1 cellular context compared by ENCODE assay signal in the genomic region with DNA sequence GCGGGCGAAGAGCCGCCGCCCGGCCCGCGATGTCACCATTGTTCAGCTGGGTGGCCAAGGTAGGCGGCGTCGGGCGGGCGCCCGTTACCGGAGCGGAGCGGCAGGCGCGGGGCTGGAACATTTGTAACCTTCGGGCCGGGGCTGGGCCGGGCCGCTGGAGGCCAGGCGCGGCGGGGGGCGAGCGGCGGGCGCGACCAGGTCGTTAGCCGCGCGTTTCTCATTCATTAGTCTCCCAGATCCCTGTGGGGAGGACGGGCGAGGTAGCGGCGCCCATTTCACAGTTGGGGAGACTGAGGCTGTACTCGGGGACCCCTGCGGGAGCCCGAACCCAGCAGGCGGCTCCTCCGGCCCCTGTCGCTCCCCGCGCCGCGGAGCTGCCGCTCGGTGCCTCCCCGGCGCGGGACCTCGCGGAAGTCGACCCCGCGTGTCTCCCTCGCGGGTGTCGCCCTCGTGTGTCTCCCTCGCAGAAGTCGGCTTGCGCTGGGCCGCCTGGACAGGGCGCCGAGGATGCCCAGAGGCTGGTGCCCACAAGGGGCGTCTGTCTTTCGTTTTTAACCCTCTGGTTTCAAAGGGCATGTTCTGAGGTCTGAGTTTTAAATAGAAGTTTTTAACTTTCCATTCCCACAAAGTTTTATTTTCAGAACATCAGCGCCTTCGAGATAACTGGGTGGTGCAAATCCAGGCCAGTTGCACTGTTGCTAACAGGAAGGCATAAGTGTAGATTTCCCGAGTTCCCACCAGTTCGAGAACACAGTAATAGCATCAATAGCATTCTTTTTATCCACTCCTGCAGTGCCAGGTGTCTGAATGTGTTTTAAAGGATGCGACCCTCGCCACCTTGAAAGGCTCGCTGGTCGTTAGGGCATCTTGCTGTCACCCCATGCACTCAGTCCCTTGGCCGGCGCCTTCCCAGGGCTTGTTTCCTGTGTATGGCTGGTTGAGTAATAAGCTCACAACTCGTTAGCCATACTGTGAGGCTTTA.
TF ChIP-seq lines count a peak whose summit lies in the region.

No MANE protein-coding gene starts in this region.

TF ChIP-seq in HepG2, 621 proteins besides CTCF, POLR2A, EP300 and RAD21 (continued from another document and continues in another):
- TF ChIP-seq BCLAF1 (IDR thresholded peaks at IDR 0.05) (no peak), MEF2D (CRISPR knock-in tag; IDR thresholded peaks at IDR 0.05) (no peak), SCMH1 (CRISPR knock-in tag; IDR thresholded peaks at IDR 0.05; ENCODE audit: borderline replicate concordance) (no peak), NCOA5 (CRISPR knock-in tag; IDR thresholded peaks at IDR 0.05) (no peak), ZNF747 (CRISPR knock-in tag; IDR thresholded peaks at IDR 0.05; ENCODE audit: borderline replicate concordance) (no peak), ZNF580 (CRISPR knock-in tag; IDR thresholded peaks at IDR 0.05; ENCODE audit: borderline replicate concordance, low read depth) (no peak), ZNF224 (CRISPR knock-in tag; IDR thresholded peaks at IDR 0.05) (no peak), ZEB1 (IDR thresholded peaks at IDR 0.05; ENCODE audit: insufficient replicate concordance, low read depth) (no peak), ZNF331 (CRISPR knock-in tag; IDR thresholded peaks at IDR 0.05) (no peak), ZNF746 (CRISPR knock-in tag; IDR thresholded peaks at IDR 0.05) (no peak), MXD4 (CRISPR knock-in tag; IDR thresholded peaks at IDR 0.05) (no peak), ZNF543 (CRISPR knock-in tag; IDR thresholded peaks at IDR 0.05) (no peak), HOXA9 (CRISPR knock-in tag; IDR thresholded peaks at IDR 0.05; ENCODE audit: borderline replicate concordance) (no peak), NFIC (IDR thresholded peaks at IDR 0.05; ENCODE audit: low read length) (no peak), STAT5B (CRISPR knock-in tag; IDR thresholded peaks at IDR 0.05) (no peak), U2AF2 (IDR thresholded peaks at IDR 0.05; ENCODE audit: low read depth, low read length) (no peak), SIN3A (IDR thresholded peaks at IDR 0.05; ENCODE audit: borderline replicate concordance, low read depth, low read length) (no peak), RARA (CRISPR knock-in tag; IDR thresholded peaks at IDR 0.05) (no peak), E2F5 (CRISPR knock-in tag; conservative IDR thresholded peaks at IDR 0.05) (no peak), ZFP90 (CRISPR knock-in tag; IDR thresholded peaks at IDR 0.05; ENCODE audit: borderline replicate concordance) (no peak), SP5 (CRISPR knock-in tag; IDR thresholded peaks at IDR 0.05; ENCODE audit: borderline replicate concordance, low read depth) (no peak), ZNF326 (CRISPR knock-in tag; IDR thresholded peaks at IDR 0.05; ENCODE audit: borderline replicate concordance) (no peak), ZNF235 (CRISPR knock-in tag; IDR thresholded peaks at IDR 0.05; ENCODE audit: borderline replicate concordance) (0 out of 2 replicates have a peak, but pooled peaks have one; percentile 71), THAP11 (CRISPR knock-in tag; IDR thresholded peaks at IDR 0.05) (no peak), PHF5A (CRISPR knock-in tag; IDR thresholded peaks at IDR 0.05; ENCODE audit: low read depth, unreplicated experiment) (no peak), ZNF576 (CRISPR knock-in tag; IDR thresholded peaks at IDR 0.05) (no peak), PPARG (CRISPR knock-in tag; conservative IDR thresholded peaks at IDR 0.05) (no peak), ZNF343 (CRISPR knock-in tag; IDR thresholded peaks at IDR 0.05) (no peak), ZNF558 (CRISPR knock-in tag; IDR thresholded peaks at IDR 0.05; ENCODE audit: borderline replicate concordance) (no peak), BHLHE40 (IDR thresholded peaks at IDR 0.05; ENCODE audit: low read length) (no peak), ZNF614 (CRISPR knock-in tag; IDR thresholded peaks at IDR 0.05; ENCODE audit: borderline replicate concordance) (no peak), ZNF337 (CRISPR knock-in tag; IDR thresholded peaks at IDR 0.05; ENCODE audit: borderline replicate concordance, low read depth) (no peak), PAX8 (CRISPR knock-in tag; IDR thresholded peaks at IDR 0.05; ENCODE audit: borderline replicate concordance) (no peak), ZNF460 (CRISPR knock-in tag; IDR thresholded peaks at IDR 0.05; ENCODE audit: borderline replicate concordance) (no peak), JUND (CRISPR knock-in tag; IDR thresholded peaks at IDR 0.05) (no peak), ZBTB25 (CRISPR knock-in tag; IDR thresholded peaks at IDR 0.05) (peak; percentile 52; the same call in 1 of the 2 replicates), CENPBD1 (CRISPR knock-in tag; IDR thresholded peaks at IDR 0.05; ENCODE audit: borderline replicate concordance, low read depth) (no peak), MAZ (IDR thresholded peaks at IDR 0.05; ENCODE audit: borderline replicate concordance, low read depth, low read length) (peak; percentile 24; the same call in 1 of the 2 replicates), MAZ (CRISPR knock-in tag; IDR thresholded peaks at IDR 0.05; ENCODE audit: low read depth) (no peak; the same call in 1 of the 2 replicates), MBNL3 (CRISPR knock-in tag; conservative IDR thresholded peaks at IDR 0.05) (no peak)
- TF ChIP-seq, protein P1, sequence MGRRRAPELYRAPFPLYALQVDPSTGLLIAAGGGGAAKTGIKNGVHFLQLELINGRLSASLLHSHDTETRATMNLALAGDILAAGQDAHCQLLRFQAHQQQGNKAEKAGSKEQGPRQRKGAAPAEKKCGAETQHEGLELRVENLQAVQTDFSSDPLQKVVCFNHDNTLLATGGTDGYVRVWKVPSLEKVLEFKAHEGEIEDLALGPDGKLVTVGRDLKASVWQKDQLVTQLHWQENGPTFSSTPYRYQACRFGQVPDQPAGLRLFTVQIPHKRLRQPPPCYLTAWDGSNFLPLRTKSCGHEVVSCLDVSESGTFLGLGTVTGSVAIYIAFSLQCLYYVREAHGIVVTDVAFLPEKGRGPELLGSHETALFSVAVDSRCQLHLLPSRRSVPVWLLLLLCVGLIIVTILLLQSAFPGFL (CRISPR knock-in tag; IDR thresholded peaks at IDR 0.05) = no peak
- TF ChIP-seq, protein P2, sequence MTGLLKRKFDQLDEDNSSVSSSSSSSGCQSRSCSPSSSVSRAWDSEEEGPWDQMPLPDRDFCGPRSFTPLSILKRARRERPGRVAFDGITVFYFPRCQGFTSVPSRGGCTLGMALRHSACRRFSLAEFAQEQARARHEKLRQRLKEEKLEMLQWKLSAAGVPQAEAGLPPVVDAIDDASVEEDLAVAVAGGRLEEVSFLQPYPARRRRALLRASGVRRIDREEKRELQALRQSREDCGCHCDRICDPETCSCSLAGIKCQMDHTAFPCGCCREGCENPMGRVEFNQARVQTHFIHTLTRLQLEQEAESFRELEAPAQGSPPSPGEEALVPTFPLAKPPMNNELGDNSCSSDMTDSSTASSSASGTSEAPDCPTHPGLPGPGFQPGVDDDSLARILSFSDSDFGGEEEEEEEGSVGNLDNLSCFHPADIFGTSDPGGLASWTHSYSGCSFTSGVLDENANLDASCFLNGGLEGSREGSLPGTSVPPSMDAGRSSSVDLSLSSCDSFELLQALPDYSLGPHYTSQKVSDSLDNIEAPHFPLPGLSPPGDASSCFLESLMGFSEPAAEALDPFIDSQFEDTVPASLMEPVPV (CRISPR knock-in tag; IDR thresholded peaks at IDR 0.05) = peak; percentile 14; the same call in 1 of the 2 replicates
- TF ChIP-seq, protein P3, sequence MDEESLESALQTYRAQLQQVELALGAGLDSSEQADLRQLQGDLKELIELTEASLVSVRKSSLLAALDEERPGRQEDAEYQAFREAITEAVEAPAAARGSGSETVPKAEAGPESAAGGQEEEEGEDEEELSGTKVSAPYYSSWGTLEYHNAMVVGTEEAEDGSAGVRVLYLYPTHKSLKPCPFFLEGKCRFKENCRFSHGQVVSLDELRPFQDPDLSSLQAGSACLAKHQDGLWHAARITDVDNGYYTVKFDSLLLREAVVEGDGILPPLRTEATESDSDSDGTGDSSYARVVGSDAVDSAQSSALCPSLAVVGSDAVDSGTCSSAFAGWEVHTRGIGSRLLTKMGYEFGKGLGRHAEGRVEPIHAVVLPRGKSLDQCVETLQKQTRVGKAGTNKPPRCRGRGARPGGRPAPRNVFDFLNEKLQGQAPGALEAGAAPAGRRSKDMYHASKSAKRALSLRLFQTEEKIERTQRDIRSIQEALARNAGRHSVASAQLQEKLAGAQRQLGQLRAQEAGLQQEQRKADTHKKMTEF (CRISPR knock-in tag; IDR thresholded peaks at IDR 0.05) = peak; percentile 61; the same call in 1 of the 2 replicates
- TF ChIP-seq, protein P4, sequence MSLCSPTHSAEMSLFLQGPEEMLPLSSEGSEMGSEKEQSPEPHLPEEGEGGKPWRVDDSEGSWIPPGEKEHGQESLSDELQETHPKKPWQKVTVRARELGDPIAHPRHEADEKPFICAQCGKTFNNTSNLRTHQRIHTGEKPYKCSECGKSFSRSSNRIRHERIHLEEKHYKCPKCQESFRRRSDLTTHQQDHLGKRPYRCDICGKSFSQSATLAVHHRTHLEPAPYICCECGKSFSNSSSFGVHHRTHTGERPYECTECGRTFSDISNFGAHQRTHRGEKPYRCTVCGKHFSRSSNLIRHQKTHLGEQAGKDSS (CRISPR knock-in tag; IDR thresholded peaks at IDR 0.05; ENCODE audit: borderline replicate concordance, low read depth) = no peak
- TF ChIP-seq, protein P5, sequence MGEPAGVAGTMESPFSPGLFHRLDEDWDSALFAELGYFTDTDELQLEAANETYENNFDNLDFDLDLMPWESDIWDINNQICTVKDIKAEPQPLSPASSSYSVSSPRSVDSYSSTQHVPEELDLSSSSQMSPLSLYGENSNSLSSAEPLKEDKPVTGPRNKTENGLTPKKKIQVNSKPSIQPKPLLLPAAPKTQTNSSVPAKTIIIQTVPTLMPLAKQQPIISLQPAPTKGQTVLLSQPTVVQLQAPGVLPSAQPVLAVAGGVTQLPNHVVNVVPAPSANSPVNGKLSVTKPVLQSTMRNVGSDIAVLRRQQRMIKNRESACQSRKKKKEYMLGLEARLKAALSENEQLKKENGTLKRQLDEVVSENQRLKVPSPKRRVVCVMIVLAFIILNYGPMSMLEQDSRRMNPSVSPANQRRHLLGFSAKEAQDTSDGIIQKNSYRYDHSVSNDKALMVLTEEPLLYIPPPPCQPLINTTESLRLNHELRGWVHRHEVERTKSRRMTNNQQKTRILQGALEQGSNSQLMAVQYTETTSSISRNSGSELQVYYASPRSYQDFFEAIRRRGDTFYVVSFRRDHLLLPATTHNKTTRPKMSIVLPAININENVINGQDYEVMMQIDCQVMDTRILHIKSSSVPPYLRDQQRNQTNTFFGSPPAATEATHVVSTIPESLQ (CRISPR knock-in tag; conservative IDR thresholded peaks at IDR 0.05) = no peak
- TF ChIP-seq, protein P6, sequence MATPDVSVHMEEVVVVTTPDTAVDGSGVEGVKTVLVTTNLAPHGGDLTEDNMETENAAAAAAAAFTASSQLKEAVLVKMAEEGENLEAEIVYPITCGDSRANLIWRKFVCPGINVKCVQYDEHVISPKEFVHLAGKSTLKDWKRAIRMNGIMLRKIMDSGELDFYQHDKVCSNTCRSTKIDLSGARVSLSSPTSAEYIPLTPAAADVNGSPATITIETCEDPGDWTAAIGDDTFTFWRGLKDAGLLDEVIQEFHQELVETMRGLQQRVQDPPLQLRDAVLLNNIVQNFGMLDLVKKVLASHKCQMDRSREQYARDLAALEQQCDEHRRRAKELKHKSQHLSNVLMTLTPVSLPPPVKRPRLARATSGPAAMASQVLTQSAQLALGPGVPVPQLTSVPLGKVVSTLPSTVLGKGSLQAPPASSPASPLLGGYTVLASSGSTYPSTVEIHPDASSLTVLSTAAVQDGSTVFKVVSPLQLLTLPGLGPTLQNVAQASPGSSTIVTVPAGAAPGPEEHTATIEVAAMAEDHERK (CRISPR knock-in tag; IDR thresholded peaks at IDR 0.05; ENCODE audit: low read depth) = no peak
